ENCODE assay signal across 1 cellular context in the genomic region with DNA sequence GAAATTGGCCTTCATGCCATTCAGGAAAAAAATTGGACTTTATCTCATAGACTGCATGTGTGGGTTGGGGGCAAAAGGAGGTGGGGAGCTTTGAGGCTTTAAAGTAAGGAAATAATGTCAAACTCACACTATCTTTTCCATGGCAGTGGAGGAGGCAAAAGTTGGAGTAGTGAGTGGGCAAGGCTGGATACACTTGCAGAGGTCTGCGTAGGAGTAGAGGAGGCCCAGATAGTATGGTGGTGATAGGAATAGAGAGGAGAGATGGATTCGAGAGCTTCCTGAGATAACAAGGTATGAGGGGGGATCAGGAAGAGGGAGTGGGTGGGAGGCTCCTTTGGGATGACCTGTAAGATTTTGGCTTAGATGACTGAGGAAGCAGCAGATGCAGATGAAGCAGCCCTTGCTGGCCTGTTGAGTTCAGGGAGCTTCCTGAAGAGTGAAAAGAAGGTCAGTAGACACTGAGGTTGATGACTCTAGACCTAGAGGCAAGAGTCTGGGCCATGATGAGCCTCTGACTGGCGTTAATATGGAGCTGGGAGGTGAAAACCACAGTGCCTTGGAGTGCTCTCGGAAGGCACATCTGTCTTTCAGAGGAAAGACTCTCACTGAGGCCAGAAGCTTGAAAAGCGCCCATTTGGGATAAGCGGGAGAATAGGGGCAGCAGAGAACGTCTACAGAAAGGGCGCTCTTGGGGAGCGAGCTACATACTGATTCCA.
TF ChIP-seq lines count a peak whose summit lies in the region.

No MANE protein-coding gene starts in this region.

TF ChIP-seq in GM23338, 12 proteins besides CTCF, POLR2A, EP300 and RAD21:
- TF ChIP-seq EZH2phosphoT487 (IDR thresholded peaks at IDR 0.05; ENCODE audit: unreplicated experiment) (no peak), NANOG (IDR thresholded peaks at IDR 0.05; ENCODE audit: borderline replicate concordance) (no peak), ZNF114 (CRISPR knock-in tag; IDR thresholded peaks at IDR 0.05) (no peak), POLR2AphosphoS5 (IDR thresholded peaks at IDR 0.05; ENCODE audit: low read depth) (no peak), JUNB (IDR thresholded peaks at IDR 0.05; ENCODE audit: unreplicated experiment) (no peak), STAT1 (IDR thresholded peaks at IDR 0.05; ENCODE audit: unreplicated experiment) (no peak), ZNF331 (CRISPR knock-in tag; IDR thresholded peaks at IDR 0.05; ENCODE audit: low read depth) (no peak), EZH2 (IDR thresholded peaks at IDR 0.05; ENCODE audit: low read depth, unreplicated experiment) (no peak), CREB1 (CRISPR knock-in tag; IDR thresholded peaks at IDR 0.05; ENCODE audit: low read depth) (no peak)
- TF ChIP-seq, protein P1, sequence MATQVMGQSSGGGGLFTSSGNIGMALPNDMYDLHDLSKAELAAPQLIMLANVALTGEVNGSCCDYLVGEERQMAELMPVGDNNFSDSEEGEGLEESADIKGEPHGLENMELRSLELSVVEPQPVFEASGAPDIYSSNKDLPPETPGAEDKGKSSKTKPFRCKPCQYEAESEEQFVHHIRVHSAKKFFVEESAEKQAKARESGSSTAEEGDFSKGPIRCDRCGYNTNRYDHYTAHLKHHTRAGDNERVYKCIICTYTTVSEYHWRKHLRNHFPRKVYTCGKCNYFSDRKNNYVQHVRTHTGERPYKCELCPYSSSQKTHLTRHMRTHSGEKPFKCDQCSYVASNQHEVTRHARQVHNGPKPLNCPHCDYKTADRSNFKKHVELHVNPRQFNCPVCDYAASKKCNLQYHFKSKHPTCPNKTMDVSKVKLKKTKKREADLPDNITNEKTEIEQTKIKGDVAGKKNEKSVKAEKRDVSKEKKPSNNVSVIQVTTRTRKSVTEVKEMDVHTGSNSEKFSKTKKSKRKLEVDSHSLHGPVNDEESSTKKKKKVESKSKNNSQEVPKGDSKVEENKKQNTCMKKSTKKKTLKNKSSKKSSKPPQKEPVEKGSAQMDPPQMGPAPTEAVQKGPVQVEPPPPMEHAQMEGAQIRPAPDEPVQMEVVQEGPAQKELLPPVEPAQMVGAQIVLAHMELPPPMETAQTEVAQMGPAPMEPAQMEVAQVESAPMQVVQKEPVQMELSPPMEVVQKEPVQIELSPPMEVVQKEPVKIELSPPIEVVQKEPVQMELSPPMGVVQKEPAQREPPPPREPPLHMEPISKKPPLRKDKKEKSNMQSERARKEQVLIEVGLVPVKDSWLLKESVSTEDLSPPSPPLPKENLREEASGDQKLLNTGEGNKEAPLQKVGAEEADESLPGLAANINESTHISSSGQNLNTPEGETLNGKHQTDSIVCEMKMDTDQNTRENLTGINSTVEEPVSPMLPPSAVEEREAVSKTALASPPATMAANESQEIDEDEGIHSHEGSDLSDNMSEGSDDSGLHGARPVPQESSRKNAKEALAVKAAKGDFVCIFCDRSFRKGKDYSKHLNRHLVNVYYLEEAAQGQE (IDR thresholded peaks at IDR 0.05; ENCODE audit: unreplicated experiment), result no peak
- TF ChIP-seq, protein P2, sequence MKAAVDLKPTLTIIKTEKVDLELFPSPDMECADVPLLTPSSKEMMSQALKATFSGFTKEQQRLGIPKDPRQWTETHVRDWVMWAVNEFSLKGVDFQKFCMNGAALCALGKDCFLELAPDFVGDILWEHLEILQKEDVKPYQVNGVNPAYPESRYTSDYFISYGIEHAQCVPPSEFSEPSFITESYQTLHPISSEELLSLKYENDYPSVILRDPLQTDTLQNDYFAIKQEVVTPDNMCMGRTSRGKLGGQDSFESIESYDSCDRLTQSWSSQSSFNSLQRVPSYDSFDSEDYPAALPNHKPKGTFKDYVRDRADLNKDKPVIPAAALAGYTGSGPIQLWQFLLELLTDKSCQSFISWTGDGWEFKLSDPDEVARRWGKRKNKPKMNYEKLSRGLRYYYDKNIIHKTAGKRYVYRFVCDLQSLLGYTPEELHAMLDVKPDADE (IDR thresholded peaks at IDR 0.05), result no peak
- TF ChIP-seq, protein P3, sequence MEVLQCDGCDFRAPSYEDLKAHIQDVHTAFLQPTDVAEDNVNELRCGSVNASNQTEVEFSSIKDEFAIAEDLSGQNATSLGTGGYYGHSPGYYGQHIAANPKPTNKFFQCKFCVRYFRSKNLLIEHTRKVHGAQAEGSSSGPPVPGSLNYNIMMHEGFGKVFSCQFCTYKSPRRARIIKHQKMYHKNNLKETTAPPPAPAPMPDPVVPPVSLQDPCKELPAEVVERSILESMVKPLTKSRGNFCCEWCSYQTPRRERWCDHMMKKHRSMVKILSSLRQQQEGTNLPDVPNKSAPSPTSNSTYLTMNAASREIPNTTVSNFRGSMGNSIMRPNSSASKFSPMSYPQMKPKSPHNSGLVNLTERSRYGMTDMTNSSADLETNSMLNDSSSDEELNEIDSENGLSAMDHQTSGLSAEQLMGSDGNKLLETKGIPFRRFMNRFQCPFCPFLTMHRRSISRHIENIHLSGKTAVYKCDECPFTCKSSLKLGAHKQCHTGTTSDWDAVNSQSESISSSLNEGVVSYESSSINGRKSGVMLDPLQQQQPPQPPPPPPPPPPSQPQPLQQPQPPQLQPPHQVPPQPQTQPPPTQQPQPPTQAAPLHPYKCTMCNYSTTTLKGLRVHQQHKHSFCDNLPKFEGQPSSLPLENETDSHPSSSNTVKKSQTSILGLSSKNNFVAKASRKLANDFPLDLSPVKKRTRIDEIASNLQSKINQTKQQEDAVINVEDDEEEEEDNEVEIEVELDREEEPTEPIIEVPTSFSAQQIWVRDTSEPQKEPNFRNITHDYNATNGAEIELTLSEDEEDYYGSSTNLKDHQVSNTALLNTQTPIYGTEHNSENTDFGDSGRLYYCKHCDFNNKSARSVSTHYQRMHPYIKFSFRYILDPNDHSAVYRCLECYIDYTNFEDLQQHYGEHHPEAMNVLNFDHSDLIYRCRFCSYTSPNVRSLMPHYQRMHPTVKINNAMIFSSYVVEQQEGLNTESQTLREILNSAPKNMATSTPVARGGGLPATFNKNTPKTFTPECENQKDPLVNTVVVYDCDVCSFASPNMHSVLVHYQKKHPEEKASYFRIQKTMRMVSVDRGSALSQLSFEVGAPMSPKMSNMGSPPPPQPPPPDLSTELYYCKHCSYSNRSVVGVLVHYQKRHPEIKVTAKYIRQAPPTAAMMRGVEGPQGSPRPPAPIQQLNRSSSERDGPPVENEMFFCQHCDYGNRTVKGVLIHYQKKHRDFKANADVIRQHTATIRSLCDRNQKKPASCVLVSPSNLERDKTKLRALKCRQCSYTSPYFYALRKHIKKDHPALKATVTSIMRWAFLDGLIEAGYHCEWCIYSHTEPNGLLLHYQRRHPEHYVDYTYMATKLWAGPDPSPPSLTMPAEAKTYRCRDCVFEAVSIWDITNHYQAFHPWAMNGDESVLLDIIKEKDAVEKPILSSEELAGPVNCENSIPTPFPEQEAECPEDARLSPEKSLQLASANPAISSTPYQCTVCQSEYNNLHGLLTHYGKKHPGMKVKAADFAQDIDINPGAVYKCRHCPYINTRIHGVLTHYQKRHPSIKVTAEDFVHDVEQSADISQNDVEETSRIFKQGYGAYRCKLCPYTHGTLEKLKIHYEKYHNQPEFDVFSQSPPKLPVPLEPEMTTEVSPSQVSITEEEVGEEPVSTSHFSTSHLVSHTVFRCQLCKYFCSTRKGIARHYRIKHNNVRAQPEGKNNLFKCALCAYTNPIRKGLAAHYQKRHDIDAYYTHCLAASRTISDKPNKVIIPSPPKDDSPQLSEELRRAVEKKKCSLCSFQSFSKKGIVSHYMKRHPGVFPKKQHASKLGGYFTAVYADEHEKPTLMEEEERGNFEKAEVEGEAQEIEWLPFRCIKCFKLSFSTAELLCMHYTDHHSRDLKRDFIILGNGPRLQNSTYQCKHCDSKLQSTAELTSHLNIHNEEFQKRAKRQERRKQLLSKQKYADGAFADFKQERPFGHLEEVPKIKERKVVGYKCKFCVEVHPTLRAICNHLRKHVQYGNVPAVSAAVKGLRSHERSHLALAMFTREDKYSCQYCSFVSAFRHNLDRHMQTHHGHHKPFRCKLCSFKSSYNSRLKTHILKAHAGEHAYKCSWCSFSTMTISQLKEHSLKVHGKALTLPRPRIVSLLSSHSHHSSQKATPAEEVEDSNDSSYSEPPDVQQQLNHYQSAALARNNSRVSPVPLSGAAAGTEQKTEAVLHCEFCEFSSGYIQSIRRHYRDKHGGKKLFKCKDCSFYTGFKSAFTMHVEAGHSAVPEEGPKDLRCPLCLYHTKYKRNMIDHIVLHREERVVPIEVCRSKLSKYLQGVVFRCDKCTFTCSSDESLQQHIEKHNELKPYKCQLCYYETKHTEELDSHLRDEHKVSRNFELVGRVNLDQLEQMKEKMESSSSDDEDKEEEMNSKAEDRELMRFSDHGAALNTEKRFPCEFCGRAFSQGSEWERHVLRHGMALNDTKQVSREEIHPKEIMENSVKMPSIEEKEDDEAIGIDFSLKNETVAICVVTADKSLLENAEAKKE (CRISPR knock-in tag; IDR thresholded peaks at IDR 0.05), result no peak
